ENCODE assay signal across 1 cellular context in the genomic region with DNA sequence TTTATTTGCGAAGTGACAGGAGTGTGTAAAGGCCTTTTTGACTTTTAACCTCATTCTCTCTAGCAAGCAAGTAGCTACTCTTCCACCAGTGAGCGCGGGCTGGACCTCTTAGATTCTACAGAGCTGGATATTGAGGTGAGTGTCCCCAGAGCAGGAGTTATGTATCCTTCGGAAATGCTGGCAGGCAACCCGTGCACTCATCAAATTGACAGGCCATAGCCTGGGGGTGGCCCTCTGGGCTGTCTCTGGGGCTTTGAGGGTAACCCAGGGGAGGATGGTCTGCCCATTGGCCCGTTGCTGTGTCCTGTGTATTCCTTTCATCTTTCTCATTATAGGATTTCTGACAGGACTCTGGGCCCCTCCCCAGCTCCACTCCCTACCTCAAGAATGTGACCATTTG.
TF ChIP-seq lines count a peak whose summit lies in the region.

No MANE protein-coding gene starts in this region.

TF ChIP-seq in WTC11, 78 proteins besides CTCF, POLR2A, EP300 and RAD21:
- no peak for TF ChIP-seq NFE2L1 (CRISPR knock-in tag; IDR thresholded peaks at IDR 0.05)
- TF ChIP-seq, protein P1, sequence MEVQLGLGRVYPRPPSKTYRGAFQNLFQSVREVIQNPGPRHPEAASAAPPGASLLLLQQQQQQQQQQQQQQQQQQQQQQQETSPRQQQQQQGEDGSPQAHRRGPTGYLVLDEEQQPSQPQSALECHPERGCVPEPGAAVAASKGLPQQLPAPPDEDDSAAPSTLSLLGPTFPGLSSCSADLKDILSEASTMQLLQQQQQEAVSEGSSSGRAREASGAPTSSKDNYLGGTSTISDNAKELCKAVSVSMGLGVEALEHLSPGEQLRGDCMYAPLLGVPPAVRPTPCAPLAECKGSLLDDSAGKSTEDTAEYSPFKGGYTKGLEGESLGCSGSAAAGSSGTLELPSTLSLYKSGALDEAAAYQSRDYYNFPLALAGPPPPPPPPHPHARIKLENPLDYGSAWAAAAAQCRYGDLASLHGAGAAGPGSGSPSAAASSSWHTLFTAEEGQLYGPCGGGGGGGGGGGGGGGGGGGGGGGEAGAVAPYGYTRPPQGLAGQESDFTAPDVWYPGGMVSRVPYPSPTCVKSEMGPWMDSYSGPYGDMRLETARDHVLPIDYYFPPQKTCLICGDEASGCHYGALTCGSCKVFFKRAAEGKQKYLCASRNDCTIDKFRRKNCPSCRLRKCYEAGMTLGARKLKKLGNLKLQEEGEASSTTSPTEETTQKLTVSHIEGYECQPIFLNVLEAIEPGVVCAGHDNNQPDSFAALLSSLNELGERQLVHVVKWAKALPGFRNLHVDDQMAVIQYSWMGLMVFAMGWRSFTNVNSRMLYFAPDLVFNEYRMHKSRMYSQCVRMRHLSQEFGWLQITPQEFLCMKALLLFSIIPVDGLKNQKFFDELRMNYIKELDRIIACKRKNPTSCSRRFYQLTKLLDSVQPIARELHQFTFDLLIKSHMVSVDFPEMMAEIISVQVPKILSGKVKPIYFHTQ (CRISPR knock-in tag; IDR thresholded peaks at IDR 0.05): peak; percentile 50; the same call in 1 of the 2 replicates
- TF ChIP-seq, protein P2, sequence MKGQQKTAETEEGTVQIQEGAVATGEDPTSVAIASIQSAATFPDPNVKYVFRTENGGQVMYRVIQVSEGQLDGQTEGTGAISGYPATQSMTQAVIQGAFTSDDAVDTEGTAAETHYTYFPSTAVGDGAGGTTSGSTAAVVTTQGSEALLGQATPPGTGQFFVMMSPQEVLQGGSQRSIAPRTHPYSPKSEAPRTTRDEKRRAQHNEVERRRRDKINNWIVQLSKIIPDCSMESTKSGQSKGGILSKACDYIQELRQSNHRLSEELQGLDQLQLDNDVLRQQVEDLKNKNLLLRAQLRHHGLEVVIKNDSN (CRISPR knock-in tag; IDR thresholded peaks at IDR 0.05): no peak
